ENCODE assay signal across 8 cellular contexts in genomic region chr16:75621170-75621477, GRCh38. TPM values are rescaled to one million over a fixed set of nuclear protein-coding genes. Genes with fewer than 3 reads are reported as not detected.
A peak's percentile ranks its signal among the peaks of the same experiment; 100 is the strongest.
DNase-seq lines count a peak whose midpoint lies in the region; ATAC-seq and TF ChIP-seq lines count a peak whose summit lies in the region.

No MANE protein-coding gene starts in this region.

- DNase-seq in DMS79 treated with DMSO at 0.1 percent for 48 hours (lab: John Stamatoyannopoulos, UW) (peak; percentile 11), DMS79 (lab: John Stamatoyannopoulos, UW) (no peak), HT-29 (ENCODE audit: low spot score) (peak; percentile 18), kidney epithelial cell (ENCODE audit: low read depth) (peak; percentile 12)
- no peak for DNase-seq in activated CD8-positive, alpha-beta T cell treated with anti-CD3 and anti-CD28 coated beads, Interleukin-2, amount 10 ng/mL, durations not matched to agents 7 days and 5 days
- no peak for DNase-seq in stimulated activated CD4-positive, alpha-beta T cell treated with anti-CD3 and anti-CD28 coated beads, Interleukin-15, amount 100 ng/mL, for 24 hours
- DNase-seq in activated CD4-positive, alpha-beta T cell treated with anti-CD3 and anti-CD28 coated beads, Interleukin-2, amount 50 U/mL, for 4 hours = no peak
- no peak for DNase-seq in stimulated activated CD8-positive, alpha-beta memory T cell treated with anti-CD3 and anti-CD28 coated beads, Interleukin-4, amount 100 ng/mL, for 48 hours

- POLR2A ChIA-PET in activated CD8-positive, alpha-beta T cell treated with anti-CD3 and anti-CD28 coated beads, Interleukin-2, amount 10 ng/mL, durations not matched to agents 7 days and 5 days (lab: Charles Lee) = interaction anchor here (0.7 to 3.7 kb wide), 4 partner anchors 11 to 188 kb away, joined by 3 to 88 read pairs (median 3); partner anchors contain the start of genes CFDP1, CHST6, KARS1 and TERF2IP

- peak overlapping the region; percentile 31 for H3K27ac Mint-ChIP-seq in activated CD8-positive, alpha-beta T cell treated with anti-CD3 and anti-CD28 coated beads, Interleukin-2, amount 10 ng/mL, durations not matched to agents 7 days and 5 days

- no peak for ATAC-seq in activated CD8-positive, alpha-beta T cell treated with anti-CD3 and anti-CD28 coated beads, Interleukin-2, amount 10 ng/mL, durations not matched to agents 7 days and 5 days

- peaks cover 41% of the 10 kb centered on the region for H3K36me3 Mint-ChIP-seq in activated CD8-positive, alpha-beta T cell treated with anti-CD3 and anti-CD28 coated beads, Interleukin-2, amount 10 ng/mL, durations not matched to agents 7 days and 5 days (ENCODE audit: low read depth)

- no peak overlapping the region for H3K4me3 ChIP-seq in kidney epithelial cell (ENCODE audit: low read depth, low read length)

- no peaks in the 10 kb centered on the region for H3K27me3 Mint-ChIP-seq in activated CD8-positive, alpha-beta T cell treated with anti-CD3 and anti-CD28 coated beads, Interleukin-2, amount 10 ng/mL, durations not matched to agents 7 days and 5 days (ENCODE audit: low read depth)

- H3K27me3 ChIP-seq in kidney epithelial cell (ENCODE audit: control insufficient read depth, insufficient read depth, low read length) = no peaks in the 10 kb centered on the region

- peak; percentile 46 for TF ChIP-seq CTCF in kidney epithelial cell (IDR thresholded peaks at IDR 0.05; ENCODE audit: insufficient read depth, low read length, poor library complexity, severe bottlenecking)

- H3K36me3 ChIP-seq in kidney epithelial cell (ENCODE audit: control insufficient read depth, insufficient read depth, low read length) = peaks cover 1% of the 10 kb centered on the region

- H3K4me3 Mint-ChIP-seq in activated CD8-positive, alpha-beta T cell treated with anti-CD3 and anti-CD28 coated beads, Interleukin-2, amount 10 ng/mL, durations not matched to agents 7 days and 5 days = peak overlapping the region; percentile 93

- CTCF ChIA-PET in activated CD8-positive, alpha-beta T cell treated with anti-CD3 and anti-CD28 coated beads, Interleukin-2, amount 10 ng/mL, durations not matched to agents 7 days and 5 days (lab: Charles Lee) = interaction anchor here (0.7 to 2.6 kb wide), 15 partner anchors 20 to 156 kb away, joined by 3 to 25 read pairs (median 6); partner anchors contain the start of genes GABARAPL2, KARS1 and TERF2IP

- H3K4me1 Mint-ChIP-seq in activated CD8-positive, alpha-beta T cell treated with anti-CD3 and anti-CD28 coated beads, Interleukin-2, amount 10 ng/mL, durations not matched to agents 7 days and 5 days (ENCODE audit: low read depth) = peaks cover 33% of the 10 kb centered on the region

- H3K9me3 Mint-ChIP-seq in activated CD8-positive, alpha-beta T cell treated with anti-CD3 and anti-CD28 coated beads, Interleukin-2, amount 10 ng/mL, durations not matched to agents 7 days and 5 days (ENCODE audit: insufficient read depth) = no peaks in the 10 kb centered on the region

RNA-seq across cellular contexts. Expression of gene ADAT1, which starts 2.0 kb away (rescaled TPM):
- total RNA-seq in HT-29 (2014; rRNA removed; shearing (Covaris generic)) = 28.7 and 45.0 TPM in 2 replicates
- 10 to 100 TPM; 51.8 to 51.9 TPM for total RNA-seq in activated CD8-positive, alpha-beta T cell treated with anti-CD3 and anti-CD28 coated beads, Interleukin-2, amount 10 ng/mL, durations not matched to agents 7 days and 5 days
- 54.6 and 60.5 TPM in 2 replicates for total RNA-seq in kidney epithelial cell

RNA-seq across cellular contexts. Expression of gene KARS1, which starts 26.3 kb away (rescaled TPM):
- 117 and 141 TPM in 2 replicates for total RNA-seq in HT-29 (2014; rRNA removed; shearing (Covaris generic))
- total RNA-seq in activated CD8-positive, alpha-beta T cell treated with anti-CD3 and anti-CD28 coated beads, Interleukin-2, amount 10 ng/mL, durations not matched to agents 7 days and 5 days = 100 to 1,000 TPM; 208 TPM
- 190 and 233 TPM in 2 replicates for total RNA-seq in kidney epithelial cell

RNA-seq across cellular contexts. Expression of gene TERF2IP, which starts 26.4 kb away (rescaled TPM):
- total RNA-seq in HT-29 (2014; rRNA removed; shearing (Covaris generic)) = 21.6 and 22.5 TPM in 2 replicates
- total RNA-seq in activated CD8-positive, alpha-beta T cell treated with anti-CD3 and anti-CD28 coated beads, Interleukin-2, amount 10 ng/mL, durations not matched to agents 7 days and 5 days = 10 to 100 TPM; 61.4 to 63.2 TPM
- 56.8 and 59.9 TPM in 2 replicates for total RNA-seq in kidney epithelial cell

RNA-seq across cellular contexts. Expression of gene GABARAPL2, which starts 54.9 kb away (rescaled TPM):
- 33.0 and 34.3 TPM in 2 replicates for total RNA-seq in HT-29 (2014; rRNA removed; shearing (Covaris generic))
- total RNA-seq in activated CD8-positive, alpha-beta T cell treated with anti-CD3 and anti-CD28 coated beads, Interleukin-2, amount 10 ng/mL, durations not matched to agents 7 days and 5 days = 10 to 100 TPM; 57.3 to 59.6 TPM
- total RNA-seq in kidney epithelial cell = 67.9 and 75.6 TPM in 2 replicates

RNA-seq across cellular contexts. Expression of gene CPHXL2, which starts 55.7 kb away (rescaled TPM):
- not detected in 2 replicates for total RNA-seq in HT-29 (2014; rRNA removed; shearing (Covaris generic))
- total RNA-seq in activated CD8-positive, alpha-beta T cell treated with anti-CD3 and anti-CD28 coated beads, Interleukin-2, amount 10 ng/mL, durations not matched to agents 7 days and 5 days = not detected
- total RNA-seq in kidney epithelial cell = not detected in 2 replicates

Comparison
In these comparisons a context has a peak if more than half of its experiments do, and no peak if none do; other contexts are left out.
1. DNase-seq: peak in DMS79 treated with DMSO at 0.1 percent for 48 hours (single experiment), HT-29 (single experiment) and kidney epithelial cell (single experiment); none in DMS79 (single experiment), activated CD8-positive, alpha-beta T cell treated with anti-CD3 and anti-CD28 coated beads, Interleukin-2, amount 10 ng/mL, durations not matched to agents 7 days and 5 days (single experiment), stimulated activated CD4-positive, alpha-beta T cell treated with anti-CD3 and anti-CD28 coated beads, Interleukin-15, amount 100 ng/mL, for 24 hours (single experiment), activated CD4-positive, alpha-beta T cell treated with anti-CD3 and anti-CD28 coated beads, Interleukin-2, amount 50 U/mL, for 4 hours (0 of 2) and stimulated activated CD8-positive, alpha-beta memory T cell treated with anti-CD3 and anti-CD28 coated beads, Interleukin-4, amount 100 ng/mL, for 48 hours (single experiment).